In genomic region chr4:38170800-38171199, GRCh38 we compare ENCODE assay signal across 19 cellular contexts.
"Had no signal": no experiment of that assay in that cellular context is flagged by ENCODE, and none has a peak within 500 bp of the region (broad histone marks: within the 10 kb centered on the region; RNA-seq: fewer than 3 reads in every experiment).

No MANE protein-coding gene starts in this region.

- H3K4me1 ChIP-seq: prostate gland, upper lobe of left lung had no signal

- H3K27me3 Mint-ChIP-seq: activated CD8-positive, alpha-beta T cell treated with anti-CD3 and anti-CD28 coated beads for 36 hours; activated T-cell treated with anti-CD3 and anti-CD28 coated beads, Interleukin-2, amount 50 U/mL, for 24 hours; stimulated activated naive CD8-positive, alpha-beta T cell treated with anti-CD3 and anti-CD28 coated beads, Interleukin-15, amount 100 ng/mL, for 72 hours had no signal

- H3K27me3 ChIP-seq: esophagus muscularis mucosa, upper lobe of left lung had no signal

- FAIRE-seq: endometrium, small intestine had no signal

- H3K27ac ChIP-seq: coronary artery, esophagus muscularis mucosa, prostate gland, upper lobe of left lung had no signal

- H3K9me3 Mint-ChIP-seq: activated naive CD4-positive, alpha-beta T cell treated with anti-CD3 and anti-CD28 coated beads, Interleukin-2, amount 10 ng/mL, durations not matched to agents 7 days and 5 days; activated T-helper 2 cell treated with anti-CD3 and anti-CD28 coated beads, Interferon-gamma antibody, Interleukin-2, Interleukin-4, amounts not matched to agents 10 μg/mL and 5 μg/mL and 100 μg/mL, durations not matched to agents 14 hours and 24 hours and 36 hours had no signal

- H3K4me3 Mint-ChIP-seq: activated CD4-positive, alpha-beta T cell treated with anti-CD3 and anti-CD28 coated beads, Interleukin-2, amount 10 ng/mL, durations not matched to agents 24 days and 14 days; activated CD8-positive, alpha-beta T cell treated with anti-CD3 and anti-CD28 coated beads for 36 hours; activated naive CD4-positive, alpha-beta T cell treated with anti-CD3 and anti-CD28 coated beads, Interleukin-2, amount 10 ng/mL, durations not matched to agents 7 days and 5 days; activated T-cell treated with anti-CD3 and anti-CD28 coated beads, Interleukin-2, amount 50 U/mL, for 24 hours; neural crest cell; stimulated activated naive CD8-positive, alpha-beta T cell treated with anti-CD3 and anti-CD28 coated beads, Interleukin-15, amount 100 ng/mL, for 72 hours had no signal

- DNase-seq: activated CD4-positive, alpha-beta T cell treated with anti-CD3 and anti-CD28 coated beads, Interleukin-2, amount 10 ng/mL, durations not matched to agents 24 days and 14 days; activated CD8-positive, alpha-beta T cell treated with anti-CD3 and anti-CD28 coated beads for 36 hours; activated naive CD4-positive, alpha-beta T cell treated with anti-CD3 and anti-CD28 coated beads, Interleukin-2, amount 10 ng/mL, durations not matched to agents 7 days and 5 days; aorta; left cardiac atrium; right cardiac atrium; small intestine; stimulated activated CD4-positive, alpha-beta T cell treated with anti-CD3 and anti-CD28 coated beads, Interleukin-15, amount 100 ng/mL, for 24 hours; stimulated activated CD4-positive, alpha-beta T cell treated with anti-CD3 and anti-CD28 coated beads, Interleukin-2, amount 100 ng/mL, for 48 hours; stimulated activated naive CD8-positive, alpha-beta T cell treated with anti-CD3 and anti-CD28 coated beads, Interleukin-15, amount 100 ng/mL, for 72 hours; T1000; upper lobe of left lung had no signal

- H3K27ac Mint-ChIP-seq: activated CD4-positive, alpha-beta T cell treated with anti-CD3 and anti-CD28 coated beads, Interleukin-2, amount 10 ng/mL, durations not matched to agents 24 days and 14 days; activated CD8-positive, alpha-beta T cell treated with anti-CD3 and anti-CD28 coated beads for 36 hours; activated naive CD4-positive, alpha-beta T cell treated with anti-CD3 and anti-CD28 coated beads, Interleukin-2, amount 10 ng/mL, durations not matched to agents 7 days and 5 days; activated T-cell treated with anti-CD3 and anti-CD28 coated beads, Interleukin-2, amount 50 U/mL, for 24 hours; activated T-helper 2 cell treated with anti-CD3 and anti-CD28 coated beads, Interferon-gamma antibody, Interleukin-2, Interleukin-4, amounts not matched to agents 10 μg/mL and 5 μg/mL and 100 μg/mL, durations not matched to agents 14 hours and 24 hours and 36 hours; stimulated activated naive CD8-positive, alpha-beta T cell treated with anti-CD3 and anti-CD28 coated beads, Interleukin-15, amount 100 ng/mL, for 72 hours had no signal

- H3K36me3 ChIP-seq: esophagus muscularis mucosa, prostate gland, upper lobe of left lung had no signal

- H3K9me3 ChIP-seq: esophagus muscularis mucosa, prostate gland, upper lobe of left lung had no signal

- H3K4me3 ChIP-seq: coronary artery, esophagus muscularis mucosa, prostate gland, upper lobe of left lung had no signal
